In the genomic region with DNA sequence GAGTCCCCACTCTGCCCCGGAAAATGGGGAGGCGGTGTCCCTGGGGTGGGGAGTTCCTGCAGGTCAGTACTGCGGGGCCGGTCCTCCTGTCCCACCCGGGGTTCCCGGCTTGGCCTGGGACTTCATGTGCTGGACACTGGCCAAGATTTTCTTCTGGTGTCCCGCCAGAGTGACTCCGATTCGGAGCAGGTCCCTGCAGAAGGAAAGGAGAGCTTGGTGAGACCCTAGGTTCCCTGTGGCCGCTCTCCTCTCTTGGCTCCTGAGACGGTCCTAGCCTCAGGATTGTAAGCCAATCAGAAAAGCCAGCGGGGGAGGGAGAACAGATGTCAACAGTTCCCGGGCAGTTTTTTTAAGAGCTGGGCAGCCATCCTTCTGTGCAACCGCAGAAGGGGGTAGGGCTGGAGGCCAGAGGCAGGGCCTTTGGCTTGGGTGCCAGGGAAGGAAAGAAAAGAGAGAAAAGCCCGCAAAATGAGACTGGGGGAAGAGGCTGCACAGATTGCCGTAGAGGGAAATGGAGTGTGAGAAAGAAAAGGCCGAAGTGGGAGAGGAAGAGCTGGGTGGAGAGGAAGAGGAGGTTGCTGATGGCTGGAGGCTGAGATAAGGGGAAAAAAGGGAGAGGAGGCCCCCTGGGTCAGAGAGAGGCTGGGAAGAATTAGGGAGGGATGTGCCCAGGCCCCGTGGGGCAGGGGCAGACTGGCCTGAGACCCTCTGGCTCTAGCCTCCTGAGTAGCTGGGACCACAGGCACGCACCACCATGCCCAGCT, we compare ENCODE assay signal across 8 cellular contexts. TPM values are rescaled to one million over a fixed set of nuclear protein-coding genes. Genes with fewer than 3 reads are reported as not detected.
DNase-seq lines count a peak whose midpoint lies in the region; ATAC-seq and TF ChIP-seq lines count a peak whose summit lies in the region.

No MANE protein-coding gene starts in this region.

- H3K9me3 ChIP-seq in DOHH2 (ENCODE audit: control insufficient read depth, insufficient read depth, low read length) (no peaks in the 10 kb centered on the region), left ventricle myocardium inferior (replicated peaks) (no peaks in the 10 kb centered on the region)

- H3K4me3 ChIP-seq in DOHH2 (ENCODE audit: low read length) = peak overlapping the region; percentile 46
- H3K4me3 ChIP-seq in left ventricle myocardium inferior = peak overlapping the region; percentile 29
- H3K4me3 ChIP-seq in rectal smooth muscle tissue (ENCODE audit: low read length) = peak overlapping the region; percentile 55

- intact Hi-C loops in left ventricle myocardium inferior (cut with micrococcal nuclease) = no loop called here

- TF ChIP-seq CTCF in DOHH2 (IDR thresholded peaks at IDR 0.05; ENCODE audit: low read depth, low read length, poor library complexity, severe bottlenecking) (no peak), left ventricle myocardium inferior (IDR thresholded peaks at IDR 0.05; ENCODE audit: borderline replicate concordance) (no peak)

- no peaks in the 10 kb centered on the region for H4K20me1 ChIP-seq in DOHH2 (ENCODE audit: control insufficient read depth, insufficient read depth, low read depth, low read length)

- H3K9me2 ChIP-seq in DOHH2 (replicated peaks; ENCODE audit: control insufficient read depth, low read length) = no peaks in the 10 kb centered on the region

- H3K27ac ChIP-seq in DOHH2 (ENCODE audit: low read depth, low read length) = no peak overlapping the region
- peak overlapping the region; percentile 66 for H3K27ac ChIP-seq in left ventricle myocardium inferior (replicated peaks)
- peak overlapping the region; percentile 63 for H3K27ac ChIP-seq in rectal smooth muscle tissue (ENCODE audit: low read depth, low read length)

- DNase-seq in NCI-H524 (lab: John Stamatoyannopoulos, UW) = peak; percentile 64 to 85
- peak; percentile 90 for DNase-seq in amniotic epithelial cell (ENCODE audit: low read depth)
- peak; percentile 63 for DNase-seq in left ventricle myocardium inferior
- DNase-seq in COR-L47 (lab: John Stamatoyannopoulos, UW) = no peak

- H3K9ac ChIP-seq in rectal smooth muscle tissue (ENCODE audit: low read length) = peak overlapping the region; percentile 33

- ATAC-seq in GM19372 (IDR thresholded peaks at IDR 0.05; ENCODE audit: low read depth, unreplicated experiment) (peak; percentile 99), HG03354 (IDR thresholded peaks at IDR 0.05; ENCODE audit: poor library complexity, severe bottlenecking, unreplicated experiment) (peak; percentile 93)

- H3K4me1 ChIP-seq in DOHH2 (ENCODE audit: control insufficient read depth, low read length) (peaks cover 29% of the 10 kb centered on the region), left ventricle myocardium inferior (peaks cover 74% of the 10 kb centered on the region), rectal smooth muscle tissue (ENCODE audit: control insufficient read depth, insufficient read depth, low read length) (peaks cover 3% of the 10 kb centered on the region)

- H3K4me2 ChIP-seq in DOHH2 (ENCODE audit: low read length) = peak overlapping the region; percentile 62

- H3K79me2 ChIP-seq in DOHH2 (ENCODE audit: control insufficient read depth, low read length) = no peaks in the 10 kb centered on the region

- no peaks in the 10 kb centered on the region for H3K36me3 ChIP-seq in DOHH2 (ENCODE audit: control insufficient read depth, low read length)
- H3K36me3 ChIP-seq in left ventricle myocardium inferior = peaks cover 43% of the 10 kb centered on the region
- H3K36me3 ChIP-seq in rectal smooth muscle tissue (ENCODE audit: control insufficient read depth, insufficient read depth, low read length) = peaks cover 5% of the 10 kb centered on the region

- no peaks in the 10 kb centered on the region for H3F3A ChIP-seq in DOHH2 (ENCODE audit: control insufficient read depth, insufficient read depth)

- H3K27me3 ChIP-seq in DOHH2 (ENCODE audit: control insufficient read depth, low read length) = peaks cover 16% of the 10 kb centered on the region
- peaks cover 20% of the 10 kb centered on the region for H3K27me3 ChIP-seq in left ventricle myocardium inferior (ENCODE audit: low read depth)
- H3K27me3 ChIP-seq in rectal smooth muscle tissue (ENCODE audit: control insufficient read depth, insufficient read depth, low read length) = no peaks in the 10 kb centered on the region

RNA-seq across cellular contexts. Expression of a gene that starts 23.7 kb away (rescaled TPM):
- 20.3 TPM for total RNA-seq in left ventricle myocardium inferior

RNA-seq across cellular contexts. Expression of a gene that starts 48.9 kb away (rescaled TPM):
- 10.9 TPM for total RNA-seq in left ventricle myocardium inferior
